ENCODE assay signal across 8 cellular contexts in genomic region chr3:28240440-28240839, GRCh38. TPM values are rescaled to one million over a fixed set of nuclear protein-coding genes. Genes with fewer than 3 reads are reported as not detected.
DNase-seq lines count a peak whose midpoint lies in the region; ATAC-seq and TF ChIP-seq lines count a peak whose summit lies in the region.

No MANE protein-coding gene starts in this region.

- H3K9me3 ChIP-seq in SU-DHL-6 (ENCODE audit: insufficient read depth, low read length): no peaks in the 10 kb centered on the region

- peak overlapping the region; percentile 88 for H3K4me3 Mint-ChIP-seq in stimulated activated memory B cell treated with anti-CD40 and anti-IgM and Interleukin-4, amounts not matched to agents 10 μg/mL and 1 μg/mL and 100 μg/mL, for 72 hours
- H3K4me3 Mint-ChIP-seq in CD14-positive monocyte: peak overlapping the region in 1 of 2 donors; percentile 91

- intact Hi-C loops in CD14-positive monocyte (cut with micrococcal nuclease): no loop called here

- no peaks in the 10 kb centered on the region for H3K27me3 ChIP-seq in SU-DHL-6 (ENCODE audit: low read length)

- H2AFZ ChIP-seq in SU-DHL-6 (ENCODE audit: low read depth, low read length, severe bottlenecking): peak overlapping the region; percentile 98

- DNase-seq in NCI-H748 (lab: John Stamatoyannopoulos, UW; ENCODE audit: unreplicated experiment): peak; percentile 19
- no peak for DNase-seq in NCI-H748 treated with DMSO at 0.1 percent for 48 hours (lab: John Stamatoyannopoulos, UW)
- peak; percentile 48 for DNase-seq in iPS DF 19.7 (ENCODE audit: low read depth, low spot score)
- no peak for DNase-seq in NOMO-1 (lab: John Stamatoyannopoulos, UW; ENCODE audit: unreplicated experiment in 2 of 2)
- DNase-seq in erythroblast (lab: John Stamatoyannopoulos, UW): no peak
- no peak for DNase-seq in CD14-positive monocyte (ENCODE audit: low spot score)

- no peak overlapping the region for H3K4me3 ChIP-seq in SU-DHL-6 (ENCODE audit: insufficient read depth, low read length, poor library complexity, severe bottlenecking)

- no peak for TF ChIP-seq POLR2A in erythroblast (IDR thresholded peaks at IDR 0.05; ENCODE audit: low read length)

- peaks cover 35% of the 10 kb centered on the region for H3K79me2 ChIP-seq in SU-DHL-6 (ENCODE audit: insufficient read depth, low read length)

- no peaks in the 10 kb centered on the region for H3K9me2 ChIP-seq in SU-DHL-6 (replicated peaks; ENCODE audit: insufficient read depth, low read length)

- ATAC-seq in stimulated activated memory B cell treated with anti-CD40 and anti-IgM and Interleukin-4, amounts not matched to agents 10 μg/mL and 1 μg/mL and 100 μg/mL, for 72 hours: no peak

- H3K36me3 Mint-ChIP-seq in stimulated activated memory B cell treated with anti-CD40 and anti-IgM and Interleukin-4, amounts not matched to agents 10 μg/mL and 1 μg/mL and 100 μg/mL, for 72 hours: no peaks in the 10 kb centered on the region
- peaks cover 0 to 2% of the 10 kb centered on the region in 2 donors for H3K36me3 Mint-ChIP-seq in CD14-positive monocyte

- peak overlapping the region; percentile 81 for H3K4me2 ChIP-seq in SU-DHL-6 (ENCODE audit: low read depth, low read length, poor library complexity, severe bottlenecking)

- no peak for TF ChIP-seq CTCF in SU-DHL-6 (IDR thresholded peaks at IDR 0.05; ENCODE audit: insufficient read depth, low read length, poor library complexity, severe bottlenecking)
- no peak for TF ChIP-seq CTCF in CD14-positive monocyte (IDR thresholded peaks at IDR 0.05)

- H3K9ac ChIP-seq in SU-DHL-6 (ENCODE audit: low read length): no peak overlapping the region

- H3K27ac ChIP-seq in SU-DHL-6 (ENCODE audit: low read depth, low read length): no peak overlapping the region

- H4K20me1 ChIP-seq in SU-DHL-6 (ENCODE audit: low read depth, low read length): no peaks in the 10 kb centered on the region

- H3K4me1 Mint-ChIP-seq in stimulated activated memory B cell treated with anti-CD40 and anti-IgM and Interleukin-4, amounts not matched to agents 10 μg/mL and 1 μg/mL and 100 μg/mL, for 72 hours: peaks cover 26% of the 10 kb centered on the region
- peaks cover 40% of the 10 kb centered on the region for H3K4me1 Mint-ChIP-seq in CD14-positive monocyte

- peak overlapping the region; percentile 81 for H3K27ac Mint-ChIP-seq in stimulated activated memory B cell treated with anti-CD40 and anti-IgM and Interleukin-4, amounts not matched to agents 10 μg/mL and 1 μg/mL and 100 μg/mL, for 72 hours
- peak overlapping the region in 1 of 7 donors; percentile 7 for H3K27ac Mint-ChIP-seq in CD14-positive monocyte

- H3K27me3 Mint-ChIP-seq in stimulated activated memory B cell treated with anti-CD40 and anti-IgM and Interleukin-4, amounts not matched to agents 10 μg/mL and 1 μg/mL and 100 μg/mL, for 72 hours: no peaks in the 10 kb centered on the region
- peaks cover 0 to 2% (median 0%) of the 10 kb centered on the region in 3 donors for H3K27me3 Mint-ChIP-seq in CD14-positive monocyte (ENCODE audit: low read depth in 3 of 3)

- no peaks in the 10 kb centered on the region for H3F3A ChIP-seq in SU-DHL-6 (ENCODE audit: insufficient read depth)

- H3K9me3 Mint-ChIP-seq in stimulated activated memory B cell treated with anti-CD40 and anti-IgM and Interleukin-4, amounts not matched to agents 10 μg/mL and 1 μg/mL and 100 μg/mL, for 72 hours: no peaks in the 10 kb centered on the region
- peaks cover 0 to 5% (median 0%) of the 10 kb centered on the region in 7 donors for H3K9me3 Mint-ChIP-seq in CD14-positive monocyte

- no peaks in the 10 kb centered on the region for H3K36me3 ChIP-seq in SU-DHL-6 (ENCODE audit: low read length)

RNA-seq across cellular contexts. Expression of gene CMC1, which starts 1.0 kb away (rescaled TPM):
- 10 to 100 TPM; 40.5 to 43.9 TPM for polyA plus RNA-seq in CD14-positive monocyte

Comparison
In these comparisons a context has a peak if more than half of its experiments do, and no peak if none do; other contexts are left out.
1. DNase-seq: peak in NCI-H748 (single experiment) and iPS DF 19.7 (single experiment); none in NCI-H748 treated with DMSO at 0.1 percent for 48 hours (single experiment), NOMO-1 (0 of 2), erythroblast (0 of 2) and CD14-positive monocyte (single experiment).